ENCODE assay signal across 8 cellular contexts in genomic region chr12:6570264-6570887, GRCh38. TPM values are rescaled to one million over a fixed set of nuclear protein-coding genes. Genes with fewer than 3 reads are reported as not detected.
DNase-seq lines count a peak whose midpoint lies in the region; ATAC-seq and TF ChIP-seq lines count a peak whose summit lies in the region.

No MANE protein-coding gene starts in this region.

- CTCF ChIA-PET in activated CD4-positive, alpha-beta T cell treated with anti-CD3 and anti-CD28 coated beads for 36 hours (lab: Charles Lee), result interaction anchor here (0.6 to 2.1 kb wide), 20 partner anchors 11 to 295 kb away, joined by 3 to 12 read pairs (median 4); partner anchors contain the start of genes ACRBP, COPS7A and ZNF384
- CTCF ChIA-PET in activated CD4-positive, alpha-beta T cell treated with anti-CD3 and anti-CD28 coated beads, Interleukin-2, amount 10 ng/mL, durations not matched to agents 7 days and 5 days (lab: Charles Lee), result interaction anchor here (0.5 to 1.5 kb wide), 16 partner anchors 12 to 221 kb away, joined by 3 to 6 read pairs (median 3); partner anchors contain the start of gene CD4

- peak; percentile 48 for TF ChIP-seq CTCF in foreskin fibroblast (IDR thresholded peaks at IDR 0.05; ENCODE audit: low read depth, low read length)

- H3K4me1 Mint-ChIP-seq in activated CD4-positive, alpha-beta T cell treated with anti-CD3 and anti-CD28 coated beads for 36 hours, result peaks cover 62% of the 10 kb centered on the region
- peaks cover 48% of the 10 kb centered on the region for H3K4me1 Mint-ChIP-seq in activated CD4-positive, alpha-beta T cell treated with anti-CD3 and anti-CD28 coated beads, Interleukin-2, amount 10 ng/mL, durations not matched to agents 7 days and 5 days

- no peaks in the 10 kb centered on the region for H3K27me3 Mint-ChIP-seq in activated CD4-positive, alpha-beta T cell treated with anti-CD3 and anti-CD28 coated beads for 36 hours
- H3K27me3 Mint-ChIP-seq in activated CD4-positive, alpha-beta T cell treated with anti-CD3 and anti-CD28 coated beads, Interleukin-2, amount 10 ng/mL, durations not matched to agents 7 days and 5 days, result no peaks in the 10 kb centered on the region

- POLR2A ChIA-PET in activated CD4-positive, alpha-beta T cell treated with anti-CD3 and anti-CD28 coated beads for 36 hours (lab: Charles Lee), result interaction anchor here (0.7 to 1.7 kb wide), 2 partner anchors 18 to 222 kb away, joined by 4 to 5 read pairs; no protein-coding TSS in a partner anchor
- POLR2A ChIA-PET in activated CD4-positive, alpha-beta T cell treated with anti-CD3 and anti-CD28 coated beads, Interleukin-2, amount 10 ng/mL, durations not matched to agents 7 days and 5 days (lab: Charles Lee), result interaction anchor here (0.6 kb wide), 1 partner anchor 118 kb away, joined by 4 read pairs; no protein-coding TSS in a partner anchor

- peak overlapping the region; percentile 89 for H3K4me3 Mint-ChIP-seq in activated CD4-positive, alpha-beta T cell treated with anti-CD3 and anti-CD28 coated beads for 36 hours
- H3K4me3 Mint-ChIP-seq in activated CD4-positive, alpha-beta T cell treated with anti-CD3 and anti-CD28 coated beads, Interleukin-2, amount 10 ng/mL, durations not matched to agents 7 days and 5 days, result no peak overlapping the region

- intact Hi-C loops in activated CD4-positive, alpha-beta T cell treated with anti-CD3 and anti-CD28 coated beads for 36 hours (cut with DNase I, micrococcal nuclease), result no loop called here

- no peaks in the 10 kb centered on the region for H3K9me3 Mint-ChIP-seq in activated CD4-positive, alpha-beta T cell treated with anti-CD3 and anti-CD28 coated beads for 36 hours (ENCODE audit: low read depth)
- no peaks in the 10 kb centered on the region for H3K9me3 Mint-ChIP-seq in activated CD4-positive, alpha-beta T cell treated with anti-CD3 and anti-CD28 coated beads, Interleukin-2, amount 10 ng/mL, durations not matched to agents 7 days and 5 days

- peak overlapping the region; percentile 66 for H3K27ac Mint-ChIP-seq in activated CD4-positive, alpha-beta T cell treated with anti-CD3 and anti-CD28 coated beads for 36 hours
- H3K27ac Mint-ChIP-seq in activated CD4-positive, alpha-beta T cell treated with anti-CD3 and anti-CD28 coated beads, Interleukin-2, amount 10 ng/mL, durations not matched to agents 7 days and 5 days, result peak overlapping the region; percentile 41

- peak; percentile 76 for DNase-seq in activated CD4-positive, alpha-beta T cell treated with anti-CD3 and anti-CD28 coated beads for 36 hours
- DNase-seq in activated CD4-positive, alpha-beta T cell treated with anti-CD3 and anti-CD28 coated beads for 1 hour, result no peak
- peak; percentile 46 for DNase-seq in NCI-H1105 (lab: John Stamatoyannopoulos, UW)
- DNase-seq in activated CD4-positive, alpha-beta T cell treated with anti-CD3 and anti-CD28 coated beads, Interleukin-2, amount 10 ng/mL, durations not matched to agents 7 days and 5 days, result peak; percentile 54
- peak; percentile 17 to 48 for DNase-seq in foreskin fibroblast
- DNase-seq in stimulated activated CD4-positive, alpha-beta T cell treated with anti-CD3 and anti-CD28 coated beads, Interleukin-12 subunit alpha, Interleukin-12 subunit beta, amount 100 ng/mL, for 4 hours, result peak; percentile 45
- DNase-seq in foreskin melanocyte, result no peak

- no peak overlapping the region for H3K4me3 ChIP-seq in foreskin fibroblast (ENCODE audit: low read depth in 1 of 2, low read length in 2 of 2)

- ATAC-seq in activated CD4-positive, alpha-beta T cell treated with anti-CD3 and anti-CD28 coated beads for 36 hours, result no peak
- no peak for ATAC-seq in HG02588 (IDR thresholded peaks at IDR 0.05; ENCODE audit: unreplicated experiment)

- H3K36me3 Mint-ChIP-seq in activated CD4-positive, alpha-beta T cell treated with anti-CD3 and anti-CD28 coated beads for 36 hours (ENCODE audit: low read depth), result peaks cover 69% of the 10 kb centered on the region
- peaks cover 68% of the 10 kb centered on the region for H3K36me3 Mint-ChIP-seq in activated CD4-positive, alpha-beta T cell treated with anti-CD3 and anti-CD28 coated beads, Interleukin-2, amount 10 ng/mL, durations not matched to agents 7 days and 5 days (ENCODE audit: low read depth)

RNA-seq across cellular contexts. Expression of gene NOP2, which starts 2.3 kb away (rescaled TPM):
- 10 to 100 TPM; 93.2 to 97.1 TPM for total RNA-seq in activated CD4-positive, alpha-beta T cell treated with anti-CD3 and anti-CD28 coated beads for 36 hours
- total RNA-seq in activated CD4-positive, alpha-beta T cell treated with anti-CD3 and anti-CD28 coated beads, Interleukin-2, amount 10 ng/mL, durations not matched to agents 7 days and 5 days, result 10 to 100 TPM; 74.1 to 76.4 TPM

RNA-seq across cellular contexts. Expression of gene IFFO1, which starts 14.5 kb away (rescaled TPM):
- 1 to 10 TPM; 8.1 to 8.4 TPM for total RNA-seq in activated CD4-positive, alpha-beta T cell treated with anti-CD3 and anti-CD28 coated beads for 36 hours
- 10 to 100 TPM; 28.3 to 30.4 TPM for total RNA-seq in activated CD4-positive, alpha-beta T cell treated with anti-CD3 and anti-CD28 coated beads, Interleukin-2, amount 10 ng/mL, durations not matched to agents 7 days and 5 days

RNA-seq across cellular contexts. Expression of gene GAPDH, which starts 36.1 kb away (rescaled TPM):
- 1,000 to 10,000 TPM; 7,289 to 9,770 TPM for total RNA-seq in activated CD4-positive, alpha-beta T cell treated with anti-CD3 and anti-CD28 coated beads for 36 hours
- 1,000 to 10,000 TPM; 4,459 to 4,958 TPM for total RNA-seq in activated CD4-positive, alpha-beta T cell treated with anti-CD3 and anti-CD28 coated beads, Interleukin-2, amount 10 ng/mL, durations not matched to agents 7 days and 5 days

RNA-seq across cellular contexts. Expression of gene CHD4, which starts 36.8 kb away (rescaled TPM):
- total RNA-seq in activated CD4-positive, alpha-beta T cell treated with anti-CD3 and anti-CD28 coated beads for 36 hours, result 100 to 1,000 TPM; 279 to 322 TPM
- 100 to 1,000 TPM; 262 to 263 TPM for total RNA-seq in activated CD4-positive, alpha-beta T cell treated with anti-CD3 and anti-CD28 coated beads, Interleukin-2, amount 10 ng/mL, durations not matched to agents 7 days and 5 days

Comparison
In these comparisons a context has a peak if more than half of its experiments do, and no peak if none do; other contexts are left out.
1. DNase-seq: peak in activated CD4-positive, alpha-beta T cell treated with anti-CD3 and anti-CD28 coated beads for 36 hours (single experiment), NCI-H1105 (single experiment), activated CD4-positive, alpha-beta T cell treated with anti-CD3 and anti-CD28 coated beads, Interleukin-2, amount 10 ng/mL, durations not matched to agents 7 days and 5 days (single experiment), foreskin fibroblast (2 of 2) and stimulated activated CD4-positive, alpha-beta T cell treated with anti-CD3 and anti-CD28 coated beads, Interleukin-12 subunit alpha, Interleukin-12 subunit beta, amount 100 ng/mL, for 4 hours (single experiment); none in activated CD4-positive, alpha-beta T cell treated with anti-CD3 and anti-CD28 coated beads for 1 hour (single experiment) and foreskin melanocyte (single experiment).